In genomic region chr16:8674413-8675022, GRCh38 we compare ENCODE assay signal across 8 cellular contexts. TPM values are rescaled to one million over a fixed set of nuclear protein-coding genes. Genes with fewer than 3 reads are reported as not detected.
A peak's percentile ranks its signal among the peaks of the same experiment; 100 is the strongest.
DNase-seq lines count a peak whose midpoint lies in the region; ATAC-seq and TF ChIP-seq lines count a peak whose summit lies in the region.

ABAT (plus strand) TSS chr16:8674617; CDS start chr16:8735740, 61,123 bp downstream.

- CTCF ChIA-PET in SK-N-SH (lab: Yijun Ruan, JAX): interaction anchor here (0.7 to 4.8 kb wide), 8 partner anchors 12 to 210 kb away, joined by 3 to 28 read pairs (median 4); no protein-coding TSS in a partner anchor

- H3K36me3 Mint-ChIP-seq in H9 (ENCODE audit: insufficient read depth in 1 of 3, low read depth in 3 of 3) (peaks cover 0 to 1% (median 0%) of the 10 kb centered on the region in 3 experiments; a peak in 1 of 7 replicates), glutamatergic neuron (ENCODE audit: unreplicated experiment) (no peaks in the 10 kb centered on the region)
- H3K36me3 Mint-ChIP-seq in activated naive CD4-positive, alpha-beta T cell treated with anti-CD3 and anti-CD28 coated beads, Interleukin-2, amount 50 U/mL, for 72 hours: peaks cover 2 to 7% of the 10 kb centered on the region in 2 donors

- H3K4me2 ChIP-seq in H9 (ENCODE audit: insufficient read depth, insufficient read length, low read length) (peak within 1 kb of the TSS; percentile 52), Loucy (ENCODE audit: low read depth, low read length, poor library complexity, severe bottlenecking) (peak within 1 kb of the TSS; percentile 74), SK-N-SH (peak within 1 kb of the TSS; percentile 95)

- H2BK20ac ChIP-seq in H9 (ENCODE audit: low read depth, low read length, poor library complexity, severe bottlenecking): no peak within 1 kb of the TSS

- H3F3A ChIP-seq in Loucy (ENCODE audit: low read depth): no peaks in the 10 kb centered on the region
- H3F3A ChIP-seq in SK-N-SH (replicated peaks; ENCODE audit: insufficient read depth): peaks cover 5% of the 10 kb centered on the region

- H3K18ac ChIP-seq in H9 (ENCODE audit: insufficient read length, low read depth, low read length): no peak within 1 kb of the TSS

- H3K4me1 Mint-ChIP-seq in H9: peaks cover 11 to 12% of the 10 kb centered on the region in 2 experiments
- peaks cover 11% of the 10 kb centered on the region for H3K4me1 Mint-ChIP-seq in glutamatergic neuron (ENCODE audit: low read depth, unreplicated experiment)

- H4K91ac ChIP-seq in H9 (ENCODE audit: insufficient read length, low read depth, low read length): no peak within 1 kb of the TSS

- no peaks in the 10 kb centered on the region for H3K79me1 ChIP-seq in H9 (ENCODE audit: insufficient read depth, low read depth, low read length, poor library complexity, severe bottlenecking)

- no peak within 1 kb of the TSS for H3T11ph ChIP-seq in H9 (ENCODE audit: low read length)

- intact Hi-C loops in ovary (cut with DNase I): loop anchor here in 1 of 4 donors (10.0 kb wide), 1 partner anchor 120 kb away; the partner anchor contains the start of genes PMM2 and TMEM186

- TF ChIP-seq POLR2A in ovary (IDR thresholded peaks at IDR 0.05): peak; percentile 28

- TF ChIP-seq RAD21 in SK-N-SH (IDR thresholded peaks at IDR 0.05; ENCODE audit: low read length): no peak

- H3K79me2 ChIP-seq in H9 (ENCODE audit: insufficient read depth, low read length) (no peaks in the 10 kb centered on the region), Loucy (ENCODE audit: insufficient read depth, low read length) (no peaks in the 10 kb centered on the region), SK-N-SH (ENCODE audit: insufficient read depth) (no peaks in the 10 kb centered on the region)

- H3K27me3 Mint-ChIP-seq in H9 (ENCODE audit: low read depth) (peaks cover 34% of the 10 kb centered on the region), glutamatergic neuron (ENCODE audit: unreplicated experiment) (peaks cover 9% of the 10 kb centered on the region)

- POLR2A ChIA-PET in SK-N-SH (lab: Yijun Ruan, JAX): interaction anchor here (0.7 kb wide), 1 partner anchor 195 kb away, joined by 3 read pairs; the partner anchor contains the start of gene CARHSP1

- H3K27me3 ChIP-seq in H9 (ENCODE audit: insufficient read depth, low read length): no peaks in the 10 kb centered on the region; the same call in 1 of the 2 replicates
- H3K27me3 ChIP-seq in Loucy (ENCODE audit: insufficient read depth, low read length, poor library complexity, severe bottlenecking): no peaks in the 10 kb centered on the region
- no peaks in the 10 kb centered on the region for H3K27me3 ChIP-seq in SK-N-SH (ENCODE audit: insufficient read depth)
- no peaks in the 10 kb centered on the region for H3K27me3 ChIP-seq in ovary
- no peaks in the 10 kb centered on the region for H3K27me3 ChIP-seq in thymus (ENCODE audit: control insufficient read depth, insufficient read depth)

- TF ChIP-seq EP300 in SK-N-SH (IDR thresholded peaks at IDR 0.05; ENCODE audit: borderline replicate concordance in 1 of 2, low read depth in 1 of 2, low read length in 1 of 2) (no peak), ovary (IDR thresholded peaks at IDR 0.05) (no peak)

- no peak within 1 kb of the TSS for H3K23ac ChIP-seq in H9 (ENCODE audit: insufficient read length, low read depth, low read length)

- H4K8ac ChIP-seq in H9 (replicated peaks; ENCODE audit: insufficient read length, low read depth, low read length): no peak within 1 kb of the TSS

- H3K36me3 ChIP-seq in Loucy (ENCODE audit: insufficient read depth, low read length) (no peaks in the 10 kb centered on the region), SK-N-SH (replicated peaks in 1 of 2; ENCODE audit: control insufficient read depth in 1 of 2, insufficient read depth in 2 of 2, low read length in 1 of 2) (no peaks in the 10 kb centered on the region), ovary (no peaks in the 10 kb centered on the region), thymus (ENCODE audit: control insufficient read depth, insufficient read depth) (no peaks in the 10 kb centered on the region)

- H3K56ac ChIP-seq in H9 (ENCODE audit: insufficient read length, low read depth, low read length): no peak within 1 kb of the TSS

- no peaks in the 10 kb centered on the region for H3K4me1 ChIP-seq in H9 (ENCODE audit: insufficient read depth, low read length)
- no peaks in the 10 kb centered on the region for H3K4me1 ChIP-seq in Loucy (ENCODE audit: insufficient read depth, low read length, poor library complexity, severe bottlenecking)
- peaks cover 20 to 32% of the 10 kb centered on the region in 2 experiments; a peak in 2 of 4 replicates for H3K4me1 ChIP-seq in SK-N-SH (ENCODE audit: control insufficient read depth in 1 of 2, insufficient read depth in 2 of 2, low read depth in 1 of 2, low read length in 1 of 2)
- peaks cover 5% of the 10 kb centered on the region for H3K4me1 ChIP-seq in ovary (ENCODE audit: insufficient read depth)
- peaks cover 11% of the 10 kb centered on the region for H3K4me1 ChIP-seq in thymus (ENCODE audit: control insufficient read depth, insufficient read depth, low read length)

- H3K4me3 Mint-ChIP-seq in H9 (peak within 1 kb of the TSS; percentile 76 to 85), glutamatergic neuron (ENCODE audit: unreplicated experiment) (peak within 1 kb of the TSS; percentile 93)

- H2AK5ac ChIP-seq in H9 (ENCODE audit: insufficient read length, low read length): no peak within 1 kb of the TSS

- 0 out of 2 replicates have a peak within 1 kb of the TSS, but pooled peaks have one; percentile 64 for H3K14ac ChIP-seq in H9 (ENCODE audit: insufficient read depth, low read length)

- no peak within 1 kb of the TSS for H2BK15ac ChIP-seq in H9 (ENCODE audit: low read depth, low read length)

- peak within 1 kb of the TSS; percentile 74 for H3K4me3 ChIP-seq in Loucy (ENCODE audit: low read length, poor library complexity, severe bottlenecking)
- peak within 1 kb of the TSS; percentile 77 to 83 for H3K4me3 ChIP-seq in SK-N-SH (ENCODE audit: low read depth in 2 of 2, low read length in 1 of 2)
- H3K4me3 ChIP-seq in ovary: peak within 1 kb of the TSS; percentile 63
- peak within 1 kb of the TSS; percentile 77 for H3K4me3 ChIP-seq in thymus (ENCODE audit: low read length)

- no peak within 1 kb of the TSS for H3K4ac ChIP-seq in H9 (ENCODE audit: low read depth, low read length)

- no peak within 1 kb of the TSS for H2BK12ac ChIP-seq in H9 (ENCODE audit: insufficient read length, low read depth, low read length)

- H3K23me2 ChIP-seq in H9 (ENCODE audit: insufficient read length, low read depth, low read length, poor library complexity, severe bottlenecking): peaks cover 5% of the 10 kb centered on the region

- H3K9ac ChIP-seq in H9 (ENCODE audit: extremely low read depth, insufficient read length, low read length) (no peak within 1 kb of the TSS), Loucy (ENCODE audit: low read depth, low read length, poor library complexity, severe bottlenecking) (peak within 1 kb of the TSS; percentile 48), SK-N-SH (peak within 1 kb of the TSS; percentile 65)

- no peak within 1 kb of the TSS for H2AFZ ChIP-seq in H9 (ENCODE audit: low read length)
- peak within 1 kb of the TSS; percentile 49 for H2AFZ ChIP-seq in Loucy (ENCODE audit: low read length)
- peak within 1 kb of the TSS; percentile 83 for H2AFZ ChIP-seq in SK-N-SH (ENCODE audit: low read depth)

- H3K27ac ChIP-seq in H9 (ENCODE audit: insufficient read length, low read depth, low read length) (no peak within 1 kb of the TSS), SK-N-SH (ENCODE audit: low read depth in 2 of 2, low read length in 1 of 2) (peak within 1 kb of the TSS in 1 of 2 experiments; percentile 72; a peak in 1 of 4 replicates), ovary (peak within 1 kb of the TSS in 1 of 2 donors; percentile 46), thymus (ENCODE audit: low read depth) (peak within 1 kb of the TSS; percentile 31)

- no peak within 1 kb of the TSS for H2BK5ac ChIP-seq in H9 (ENCODE audit: insufficient read length, low read length)

- no peaks in the 10 kb centered on the region for H4K20me1 ChIP-seq in H9 (ENCODE audit: control insufficient read depth, insufficient read depth, insufficient read length)
- no peaks in the 10 kb centered on the region for H4K20me1 ChIP-seq in Loucy (ENCODE audit: insufficient read depth, low read length, poor library complexity, severe bottlenecking)
- no peaks in the 10 kb centered on the region for H4K20me1 ChIP-seq in SK-N-SH (ENCODE audit: insufficient read depth)

- WGBS in H9 (ENCODE audit: extremely low coverage, insufficient read length, low lambda C conversion rate): no CpG with 5 or more reads among the region's 49 CpGs
- WGBS in SK-N-SH (ENCODE audit: low lambda C conversion rate): 11% methylated on average over 11 of the region's 49 CpGs
- 2 to 12% (median 2%) methylated on average over 9 to 49 of the region's 49 CpGs for WGBS in ovary, 3 donors
- 3% methylated on average over 49 of the region's 49 CpGs for WGBS in thymus

- TF ChIP-seq CTCF in H9 (conservative IDR thresholded peaks at IDR 0.05): no peak
- no peak for TF ChIP-seq CTCF in Loucy (conservative IDR thresholded peaks at IDR 0.05; ENCODE audit: low read length)
- no peak for TF ChIP-seq CTCF in SK-N-SH (IDR thresholded peaks at IDR 0.05)
- no peak for TF ChIP-seq CTCF in glutamatergic neuron (IDR thresholded peaks at IDR 0.05; ENCODE audit: partially characterized antibody, unreplicated experiment)
- no peak for TF ChIP-seq CTCF in ovary (IDR thresholded peaks at IDR 0.05)

- no peak within 1 kb of the TSS for H2BK120ac ChIP-seq in H9 (ENCODE audit: low read depth, low read length, poor library complexity, severe bottlenecking)

- H4K5ac ChIP-seq in H9 (ENCODE audit: insufficient read length, low read depth, low read length): no peak within 1 kb of the TSS

- H3K27ac Mint-ChIP-seq in H9: no peak within 1 kb of the TSS
- peak within 1 kb of the TSS; percentile 86 to 89 for H3K27ac Mint-ChIP-seq in activated naive CD4-positive, alpha-beta T cell treated with anti-CD3 and anti-CD28 coated beads, Interleukin-2, amount 50 U/mL, for 72 hours
- no peak within 1 kb of the TSS for H3K27ac Mint-ChIP-seq in glutamatergic neuron (ENCODE audit: unreplicated experiment)

- ATAC-seq in activated naive CD4-positive, alpha-beta T cell treated with anti-CD3 and anti-CD28 coated beads, Interleukin-2, amount 50 U/mL, for 72 hours: peak; percentile 91 to 99

- peak; percentile 100 for DNase-seq in GM03348 (ENCODE audit: low spot score)
- peak; percentile 92 for DNase-seq in H9
- DNase-seq in SK-N-SH: peak; percentile 98
- peak; percentile 87 to 90 for DNase-seq in activated naive CD4-positive, alpha-beta T cell treated with anti-CD3 and anti-CD28 coated beads, Interleukin-2, amount 50 U/mL, for 72 hours (ENCODE audit: low spot score in 2 of 2)
- peak; percentile 93 for DNase-seq in glutamatergic neuron
- peak; percentile 84 to 92 (median 89) for DNase-seq in ovary

- H3K9me3 Mint-ChIP-seq in H9: 0 out of 5 replicates have a peak, but pooled peaks cover 0 to under 1% of the 10 kb centered on the region in 2 experiments
- H3K9me3 Mint-ChIP-seq in activated naive CD4-positive, alpha-beta T cell treated with anti-CD3 and anti-CD28 coated beads, Interleukin-2, amount 50 U/mL, for 72 hours: no peaks in the 10 kb centered on the region
- H3K9me3 Mint-ChIP-seq in glutamatergic neuron (ENCODE audit: unreplicated experiment): no peaks in the 10 kb centered on the region

- H3K9me2 ChIP-seq in Loucy (replicated peaks; ENCODE audit: low read depth, low read length) (no peaks in the 10 kb centered on the region), SK-N-SH (no peaks in the 10 kb centered on the region)

- H3K9me3 ChIP-seq in H9 (ENCODE audit: control insufficient read depth, low read depth, low read length) (no peaks in the 10 kb centered on the region), Loucy (ENCODE audit: insufficient read depth, low read depth, low read length) (no peaks in the 10 kb centered on the region), SK-N-SH (no peaks in the 10 kb centered on the region), ovary (no peaks in the 10 kb centered on the region), thymus (ENCODE audit: control insufficient read depth) (no peaks in the 10 kb centered on the region)

RNA-seq across cellular contexts. Expression of gene ABAT, which starts in this region (rescaled TPM):
- total RNA-seq in H9 (2021) (6.2 and 7.3 TPM in 2 replicates), glutamatergic neuron (ENCODE audit: unreplicated experiment) (70.9 TPM), ovary (10 to 100 TPM in 4 of 7 donors, 1 to 10 TPM in 3; 3.8 to 20.3 (median 11.4) TPM)
- polyA plus RNA-seq in SK-N-SH (2012; rRNA removed) (4.7 and 7.3 TPM in 2 replicates), ovary (10 to 100 TPM; 13.8 to 17.0 TPM), thymus (8.6 TPM)
- polyA plus RNA-seq in SK-N-SH (2012; cell fraction: cytosol; rRNA removed): 5.2 and 6.2 TPM in 2 replicates
- 5.2 and 7.9 TPM in 2 replicates for polyA plus RNA-seq in SK-N-SH (2012; cell fraction: nucleus; rRNA removed)
- 1 to 10 TPM; 3.5 to 8.7 TPM for total RNA-seq in activated naive CD4-positive, alpha-beta T cell treated with anti-CD3 and anti-CD28 coated beads, Interleukin-2, amount 50 U/mL, for 72 hours

Comparison
In these comparisons a context has a peak if more than half of its experiments do, and no peak if none do; other contexts are left out.
1. H3K27ac Mint-ChIP-seq: peak in activated naive CD4-positive, alpha-beta T cell treated with anti-CD3 and anti-CD28 coated beads, Interleukin-2, amount 50 U/mL, for 72 hours (2 of 2); none in H9 (0 of 3) and glutamatergic neuron (single experiment).
2. Peak in every context shown above with its lines, with median percentiles within 50 percentile points of each other: DNase-seq, H3K4me2 ChIP-seq and H3K4me3 ChIP-seq.